Comparison of ENCODE assay signal across 14 cellular contexts in the genomic region with DNA sequence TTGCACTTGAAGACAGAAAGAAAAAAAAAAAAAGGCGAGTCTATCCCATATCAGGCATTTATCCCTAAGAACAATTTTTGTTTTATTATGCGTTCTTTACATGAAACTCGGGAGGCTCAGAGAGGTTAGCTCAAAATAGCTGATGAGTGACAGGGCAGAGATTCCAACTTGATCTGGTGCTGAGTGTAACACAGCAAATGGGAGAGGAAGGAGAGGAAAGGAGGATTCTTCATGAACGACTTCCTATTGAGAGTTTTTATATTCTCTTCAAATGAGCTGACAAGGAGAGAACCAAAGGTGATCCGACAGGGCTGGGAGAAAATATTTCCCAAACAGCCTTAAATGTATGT.
DNase-seq lines count a peak whose midpoint lies in the region; ATAC-seq, FAIRE-seq and TF ChIP-seq lines count a peak whose summit lies in the region.
"Had no signal": no experiment of that assay in that cellular context is flagged by ENCODE, and none has a peak within 500 bp of the region (broad histone marks: within the 10 kb centered on the region; RNA-seq: fewer than 3 reads in every experiment).

No MANE protein-coding gene starts in this region.

- no peak for ATAC-seq in CD8-positive, alpha-beta T cell
- no peak for ATAC-seq in HG03469 (IDR thresholded peaks at IDR 0.05; ENCODE audit: unreplicated experiment)
- ATAC-seq in stimulated activated effector memory CD8-positive, alpha-beta T cell treated with anti-CD3 and anti-CD28 coated beads, Interleukin-12 subunit alpha, Interleukin-12 subunit beta, amount 100 ng/mL, for 72 hours, result no peak
- ATAC-seq: HCT116 had no signal

- H3K27me3 Mint-ChIP-seq in CD8-positive, alpha-beta T cell (ENCODE audit: low read depth), result peaks cover 32% of the 10 kb centered on the region

- DNase-seq in HEK293T (ENCODE audit: extremely low spot score) (no peak), caudate nucleus (lab: John Stamatoyannopoulos, UW) (peak in 6 of 61 donors; percentile 34 to 55 (median 45)), kidney (no peak), substantia nigra (lab: John Stamatoyannopoulos, UW) (no peak), HT-29 (ENCODE audit: low spot score) (no peak)
- DNase-seq in CD8-positive, alpha-beta T cell, result no peak
- DNase-seq in stimulated activated effector memory CD8-positive, alpha-beta T cell treated with anti-CD3 and anti-CD28 coated beads, Interleukin-12 subunit alpha, Interleukin-12 subunit beta, amount 100 ng/mL, for 72 hours (ENCODE audit: low spot score in 2 of 2), result no peak
- DNase-seq: cortex of kidney; NCI-H1436 treated with DMSO at 0.1 percent for 48 hours; stimulated activated CD8-positive, alpha-beta memory T cell treated with anti-CD3 and anti-CD28 coated beads, Interleukin-4, amount 100 ng/mL, for 48 hours had no signal

- H3K9me3 Mint-ChIP-seq in CD8-positive, alpha-beta T cell, result no peaks in the 10 kb centered on the region
- H3K9me3 Mint-ChIP-seq in stimulated activated effector memory CD8-positive, alpha-beta T cell treated with anti-CD3 and anti-CD28 coated beads, Interleukin-12 subunit alpha, Interleukin-12 subunit beta, amount 100 ng/mL, for 72 hours, result no peaks in the 10 kb centered on the region
- H3K9me3 Mint-ChIP-seq: IgD-negative memory B cell had no signal

- H3K4me1 ChIP-seq in kidney (ENCODE audit: control insufficient read depth in 1 of 2, insufficient read depth in 1 of 2, low read depth in 1 of 2, low read length in 2 of 2), result no peaks in the 10 kb centered on the region
- no peaks in the 10 kb centered on the region for H3K4me1 ChIP-seq in CD8-positive, alpha-beta T cell (ENCODE audit: insufficient read depth, low read length)

- H3K27ac ChIP-seq in caudate nucleus (ENCODE audit: low read depth, low read length) (peak overlapping the region; percentile 80), kidney (ENCODE audit: low read depth in 2 of 2, low read length in 2 of 2) (no peak overlapping the region), substantia nigra (ENCODE audit: low read depth, low read length, poor library complexity, severe bottlenecking) (peak overlapping the region; percentile 91)
- H3K27ac ChIP-seq in CD8-positive, alpha-beta T cell (ENCODE audit: low read depth, low read length), result no peak overlapping the region

- no peaks in the 10 kb centered on the region for H3K36me3 Mint-ChIP-seq in CD8-positive, alpha-beta T cell
- no peaks in the 10 kb centered on the region for H3K36me3 Mint-ChIP-seq in stimulated activated effector memory CD8-positive, alpha-beta T cell treated with anti-CD3 and anti-CD28 coated beads, Interleukin-12 subunit alpha, Interleukin-12 subunit beta, amount 100 ng/mL, for 72 hours
- H3K36me3 Mint-ChIP-seq: activated naive CD8-positive, alpha-beta T cell; IgD-negative memory B cell had no signal

- H3K9ac ChIP-seq in kidney (ENCODE audit: low read length in 2 of 2), result no peak overlapping the region

- no peaks in the 10 kb centered on the region for H3K9me3 ChIP-seq in kidney (ENCODE audit: control insufficient read depth in 1 of 2, low read length in 2 of 2)
- no peaks in the 10 kb centered on the region for H3K9me3 ChIP-seq in CD8-positive, alpha-beta T cell (ENCODE audit: low read length)

- no peaks in the 10 kb centered on the region for H3K36me3 ChIP-seq in kidney (ENCODE audit: control insufficient read depth in 1 of 2, insufficient read depth in 2 of 2, low read length in 2 of 2)
- H3K36me3 ChIP-seq in CD8-positive, alpha-beta T cell (ENCODE audit: insufficient read depth, low read length), result no peaks in the 10 kb centered on the region

- no peak for FAIRE-seq in kidney (lab: Jason Lieb, UNC)

- CTCF ChIA-PET in HEK293T (lab: Yijun Ruan, JAX), result no interaction called here
- CTCF ChIA-PET in CD8-positive, alpha-beta T cell (lab: Charles Lee), result no interaction called here

- H3K4me3 Mint-ChIP-seq in CD8-positive, alpha-beta T cell, result no peak overlapping the region
- H3K4me3 Mint-ChIP-seq in stimulated activated effector memory CD8-positive, alpha-beta T cell treated with anti-CD3 and anti-CD28 coated beads, Interleukin-12 subunit alpha, Interleukin-12 subunit beta, amount 100 ng/mL, for 72 hours, result no peak overlapping the region
- H3K4me3 Mint-ChIP-seq: activated naive CD8-positive, alpha-beta T cell; IgD-negative memory B cell had no signal

- intact Hi-C loops in kidney (cut with DNase I), result no loop called here
- intact Hi-C loops in CD8-positive, alpha-beta T cell (cut with DNase I, micrococcal nuclease), result no loop called here

- H3K27ac Mint-ChIP-seq in CD8-positive, alpha-beta T cell, result no peak overlapping the region
- H3K27ac Mint-ChIP-seq in stimulated activated effector memory CD8-positive, alpha-beta T cell treated with anti-CD3 and anti-CD28 coated beads, Interleukin-12 subunit alpha, Interleukin-12 subunit beta, amount 100 ng/mL, for 72 hours, result no peak overlapping the region
- H3K27ac Mint-ChIP-seq: activated naive CD8-positive, alpha-beta T cell; IgD-negative memory B cell had no signal

- no peaks in the 10 kb centered on the region for H3K4me1 Mint-ChIP-seq in CD8-positive, alpha-beta T cell (ENCODE audit: low read depth)
- no peaks in the 10 kb centered on the region for H3K4me1 Mint-ChIP-seq in stimulated activated effector memory CD8-positive, alpha-beta T cell treated with anti-CD3 and anti-CD28 coated beads, Interleukin-12 subunit alpha, Interleukin-12 subunit beta, amount 100 ng/mL, for 72 hours

- POLR2A ChIA-PET in HEK293T (lab: Yijun Ruan, JAX), result no interaction called here
- POLR2A ChIA-PET in CD8-positive, alpha-beta T cell (lab: Charles Lee), result no interaction called here

- no peaks in the 10 kb centered on the region for H3K27me3 ChIP-seq in CD8-positive, alpha-beta T cell (ENCODE audit: insufficient read depth, low read length)

- no peak for TF ChIP-seq CTCF in kidney (IDR thresholded peaks at IDR 0.05; ENCODE audit: borderline replicate concordance, extremely low read depth, insufficient read depth)
- TF ChIP-seq CTCF in CD8-positive, alpha-beta T cell (IDR thresholded peaks at IDR 0.05), result no peak

- H3K4me3 ChIP-seq in kidney (ENCODE audit: low read length in 2 of 2), result peak overlapping the region; percentile 18 to 35
- no peak overlapping the region for H3K4me3 ChIP-seq in CD8-positive, alpha-beta T cell (ENCODE audit: low read depth, low read length)

TF ChIP-seq in HEK293T, 16 proteins besides CTCF, POLR2A, EP300 and RAD21:
- no peak for TF ChIP-seq ARNT (IDR thresholded peaks at IDR 0.05)
- peak; percentile 70 for TF ChIP-seq PKNOX1 (IDR thresholded peaks at IDR 0.05)
- no peak for TF ChIP-seq LEF1 (IDR thresholded peaks at IDR 0.05; ENCODE audit: borderline replicate concordance)

Comparison
In these comparisons a context has a peak if more than half of its experiments do, and no peak if none do; other contexts are left out.
1. H3K27ac ChIP-seq: peak in caudate nucleus (single experiment) and substantia nigra (single experiment); none in kidney (0 of 2) and CD8-positive, alpha-beta T cell (single experiment).